ENCODE assay signal across 9 cellular contexts in the genomic region with DNA sequence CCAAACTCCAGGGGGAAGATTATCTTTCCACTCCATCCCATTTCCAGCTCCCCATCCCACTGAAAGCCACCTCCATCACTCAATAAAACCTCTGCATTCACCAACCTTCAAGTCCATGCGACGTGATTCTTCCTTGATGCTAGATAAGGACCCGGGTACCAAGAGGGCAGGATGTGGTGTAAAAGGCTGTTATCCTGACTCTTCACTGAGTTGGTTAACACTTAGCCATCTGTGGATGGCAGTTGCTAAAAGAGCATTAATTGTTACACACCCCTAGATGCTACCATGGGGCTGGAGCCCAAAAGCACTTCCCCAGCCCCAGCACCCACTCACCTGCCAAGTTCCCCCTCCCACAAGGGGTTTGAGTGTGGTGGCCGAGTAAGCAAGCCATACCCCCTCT. TPM values are rescaled to one million over a fixed set of nuclear protein-coding genes. Genes with fewer than 3 reads are reported as not detected.
"Had no signal": no experiment of that assay in that cellular context is flagged by ENCODE, and none has a peak within 500 bp of the region (broad histone marks: within the 10 kb centered on the region; RNA-seq: fewer than 3 reads in every experiment).

No MANE protein-coding gene starts in this region.

- FAIRE-seq: G401.6, GM12878, GM12891, GM12892, GM18507, GM19239 had no signal

- ATAC-seq: GM12878 had no signal

- DNase-seq: GDM1, GF-D8 had no signal

- H3K4me3 ChIP-seq: GM12878 had no signal

RNA-seq across cellular contexts. Expression of a gene that starts 53.4 kb away (rescaled TPM):
- total RNA-seq: G401, GM12878 had no signal
- polyA plus RNA-seq: GM12878 had no signal
